In genomic region chr7:37097276-37097675, GRCh38 we compare ENCODE assay signal across 1 cellular context.
TF ChIP-seq lines count a peak whose summit lies in the region.

No MANE protein-coding gene starts in this region.

TF ChIP-seq in K562, 482 proteins besides CTCF, POLR2A, EP300 and RAD21:
- TF ChIP-seq ZNF24 (IDR thresholded peaks at IDR 0.05) (0 out of 2 replicates have a peak, but pooled peaks have one; percentile 14), PHB (CRISPR knock-in tag; IDR thresholded peaks at IDR 0.05) (no peak), ZNF398 (CRISPR knock-in tag; IDR thresholded peaks at IDR 0.05) (no peak), U2AF2 (optimal IDR thresholded peaks at IDR 0.05; ENCODE audit: low read depth, low read length) (no peak), ZNF512 (tag; IDR thresholded peaks at IDR 0.05) (peak; percentile 40; the same call in 1 of the 2 replicates)
